ENCODE assay signal across 22 cellular contexts in the genomic region with DNA sequence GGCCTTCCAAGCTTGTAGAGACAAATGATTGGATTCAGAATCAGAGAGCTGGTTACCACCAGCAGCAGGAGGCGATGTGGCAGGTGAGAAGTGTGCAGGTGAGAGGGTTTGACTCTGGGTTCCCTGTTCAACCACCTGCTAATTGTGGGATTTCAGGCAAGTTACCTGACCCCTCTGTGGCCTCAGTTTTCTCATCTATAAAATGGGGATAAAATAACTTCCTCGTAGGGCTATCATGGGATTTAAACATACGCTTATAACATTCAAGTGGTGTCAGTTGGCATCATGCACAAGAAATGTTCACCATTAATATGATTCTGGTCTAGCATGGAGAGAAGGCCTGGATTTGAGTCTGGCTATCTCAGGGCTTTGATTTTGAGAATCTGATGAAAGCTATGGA. TPM values are rescaled to one million over a fixed set of nuclear protein-coding genes. Genes with fewer than 3 reads are reported as not detected.
DNase-seq lines count a peak whose midpoint lies in the region; ATAC-seq, FAIRE-seq and TF ChIP-seq lines count a peak whose summit lies in the region.
"Had no signal": no experiment of that assay in that cellular context is flagged by ENCODE, and none has a peak within 500 bp of the region (broad histone marks: within the 10 kb centered on the region; RNA-seq: fewer than 3 reads in every experiment).

No MANE protein-coding gene starts in this region.

- H3K79me2 ChIP-seq in K562 (ENCODE audit: control insufficient read depth, insufficient read depth, low read length), result no peaks in the 10 kb centered on the region

- TF ChIP-seq CTCF in RWPE2 (IDR thresholded peaks at IDR 0.05; ENCODE audit: poor library complexity, severe bottlenecking), result no peak
- TF ChIP-seq CTCF in K562 (IDR thresholded peaks at IDR 0.05 in 2 of 3, conservative IDR thresholded peaks at IDR 0.05 in 1 of 3; ENCODE audit: insufficient read depth in 2 of 3, low read depth in 1 of 3, low read length in 3 of 3), result no peak
- TF ChIP-seq CTCF in prostate gland (IDR thresholded peaks at IDR 0.05), result no peak

- WGBS in K562 (ENCODE audit: insufficient coverage, low coverage, missing lambda C conversion rate), result 2% methylated on average over 3 of the region's 3 CpGs
- WGBS in prostate gland, result 95% methylated on average over 3 of the region's 3 CpGs

- no peak for TF ChIP-seq RAD21 in K562 (CRISPR knock-in tag; conservative IDR thresholded peaks at IDR 0.05 in 1 of 2, IDR thresholded peaks at IDR 0.05 in 1 of 2)

- no peak for TF ChIP-seq EP300 in K562 (IDR thresholded peaks at IDR 0.05; ENCODE audit: low read length)

- no peak overlapping the region for H3K4me3 Mint-ChIP-seq in activated T-helper 17 cell treated with anti-CD3 and anti-CD28 coated beads, Interleukin-2, amount 50 U/mL, for 72 hours
- H3K4me3 Mint-ChIP-seq: CD4-positive, alpha-beta T cell had no signal

- H2AFZ ChIP-seq in K562 (ENCODE audit: low read depth, low read length), result no peak overlapping the region

- no peak overlapping the region for H3K27ac ChIP-seq in BLaER1
- H3K27ac ChIP-seq in RWPE2 (ENCODE audit: poor library complexity, severe bottlenecking), result peak overlapping the region; percentile 96
- H3K27ac ChIP-seq in K562 (ENCODE audit: extremely low read depth, low read depth, low read length), result no peak overlapping the region
- peak overlapping the region; percentile 51 to 94 for H3K27ac ChIP-seq in prostate gland
- H3K27ac ChIP-seq: C4-2B had no signal

- DNase-seq in RWPE2 (ENCODE audit: low spot score) (no peak), K562 (ENCODE audit: extremely low read depth in 1 of 4, low spot score in 3 of 4) (no peak), prostate gland (ENCODE audit: low spot score) (no peak), Right ventricle myocardium superior (no peak)
- DNase-seq: ACHN; BE2C; Caco-2; CD4-positive, alpha-beta T cell; HCEC 1CT; IMR-90; KBM-7 had no signal

- H4K20me1 ChIP-seq in BLaER1, result no peaks in the 10 kb centered on the region
- no peaks in the 10 kb centered on the region for H4K20me1 ChIP-seq in K562 (replicated peaks; ENCODE audit: control insufficient read depth, insufficient read depth, low read length)

- in situ Hi-C loops in K562 (cut with MboI), result no loop called here

- ATAC-seq in RWPE2 (ENCODE audit: low read depth) (no peak), K562 (no peak), HG02571 (IDR thresholded peaks at IDR 0.05; ENCODE audit: unreplicated experiment) (no peak), Right ventricle myocardium superior (ENCODE audit: poor library complexity) (no peak)
- ATAC-seq in activated T-helper 17 cell treated with anti-CD3 and anti-CD28 coated beads, Interleukin-2, amount 50 U/mL, for 72 hours (replicated peaks), result no peak

- POLR2A ChIA-PET in K562 (lab: Yijun Ruan, JAX), result interaction anchor here (0.8 kb wide), 1 partner anchor 207 kb away, joined by 4 read pairs; no protein-coding TSS in a partner anchor

- H3K36me3 ChIP-seq in BLaER1, result no peaks in the 10 kb centered on the region
- H3K36me3 ChIP-seq in RWPE2 (ENCODE audit: low read depth), result no peaks in the 10 kb centered on the region
- H3K36me3 ChIP-seq in K562 (ENCODE audit: control insufficient read depth, insufficient read depth, low read length), result no peaks in the 10 kb centered on the region
- H3K36me3 ChIP-seq in prostate gland, result no peaks in the 10 kb centered on the region
- H3K36me3 ChIP-seq: BE2C had no signal

- intact Hi-C loops in K562 (cut with micrococcal nuclease) (loop anchor here (10.0 kb wide), 1 partner anchor 181 kb away; no protein-coding TSS in a partner anchor), prostate gland (cut with DNase I) (no loop called here), Right ventricle myocardium superior (cut with DNase I) (no loop called here)

- no peak overlapping the region for H3K27ac Mint-ChIP-seq in activated T-helper 17 cell treated with anti-CD3 and anti-CD28 coated beads, Interleukin-2, amount 50 U/mL, for 72 hours
- H3K27ac Mint-ChIP-seq: CD4-positive, alpha-beta T cell had no signal

- BruUV-seq in K562 (replicated peaks; lab: Mats Ljungman, UMichigan), result no TSS peak

- CTCF ChIA-PET in K562 (lab: Yijun Ruan, JAX; ENCODE audit: low intra/inter-chr PET ratio), result no interaction called here

- H3K4me1 Mint-ChIP-seq in activated T-helper 17 cell treated with anti-CD3 and anti-CD28 coated beads, Interleukin-2, amount 50 U/mL, for 72 hours, result peaks cover 5% of the 10 kb centered on the region

- no peaks in the 10 kb centered on the region for H3K9me3 Mint-ChIP-seq in activated T-helper 17 cell treated with anti-CD3 and anti-CD28 coated beads, Interleukin-2, amount 50 U/mL, for 72 hours
- H3K9me3 Mint-ChIP-seq: CD4-positive, alpha-beta T cell had no signal

- H3K27me3 ChIP-seq in BLaER1 (no peaks in the 10 kb centered on the region), RWPE2 (ENCODE audit: insufficient read depth, poor library complexity, severe bottlenecking) (no peaks in the 10 kb centered on the region), K562 (ENCODE audit: control insufficient read depth in 2 of 2, insufficient read depth in 2 of 2, low read length in 2 of 2) (peaks cover 16 to 48% of the 10 kb centered on the region in 2 experiments), prostate gland (replicated peaks; ENCODE audit: insufficient read depth) (no peaks in the 10 kb centered on the region)
- H3K27me3 ChIP-seq: BE2C had no signal

- TF ChIP-seq POLR2A in K562 (conservative IDR thresholded peaks at IDR 0.05) (no peak), prostate gland (IDR thresholded peaks at IDR 0.05) (no peak)

- H3K36me3 Mint-ChIP-seq in activated T-helper 17 cell treated with anti-CD3 and anti-CD28 coated beads, Interleukin-2, amount 50 U/mL, for 72 hours (ENCODE audit: low read depth), result no peaks in the 10 kb centered on the region

- no peaks in the 10 kb centered on the region for H3K27me3 Mint-ChIP-seq in activated T-helper 17 cell treated with anti-CD3 and anti-CD28 coated beads, Interleukin-2, amount 50 U/mL, for 72 hours
- H3K27me3 Mint-ChIP-seq: CD4-positive, alpha-beta T cell had no signal

- no peaks in the 10 kb centered on the region for H3K9me1 ChIP-seq in K562 (ENCODE audit: control insufficient read depth, insufficient read depth, low read length)

- H3K9ac ChIP-seq in BLaER1 (no peak overlapping the region), K562 (ENCODE audit: insufficient read depth in 1 of 2, low read depth in 2 of 2, low read length in 2 of 2) (no peak overlapping the region)

- H3K4me3 ChIP-seq in BLaER1, result no peak overlapping the region
- H3K4me3 ChIP-seq in RWPE2 (ENCODE audit: severe bottlenecking), result no peak overlapping the region
- no peak overlapping the region for H3K4me3 ChIP-seq in K562
- no peak overlapping the region for H3K4me3 ChIP-seq in prostate gland

- 0 out of 2 replicates have a peak overlapping the region, but pooled peaks have one; percentile 49 for H3K4me2 ChIP-seq in BLaER1
- no peak overlapping the region for H3K4me2 ChIP-seq in K562 (ENCODE audit: insufficient read depth, low read length)

- FAIRE-seq in K562 (lab: Jason Lieb, UNC), result no peak
- FAIRE-seq: D721Med, G401.6, GM12892, GM18507, GM19239, HTR-8/SVneo had no signal

- H3K9me3 ChIP-seq in BLaER1, result peaks cover 20% of the 10 kb centered on the region; the same call in 1 of the 2 replicates
- no peaks in the 10 kb centered on the region for H3K9me3 ChIP-seq in RWPE2 (ENCODE audit: severe bottlenecking)
- H3K9me3 ChIP-seq in K562 (replicated peaks; ENCODE audit: control insufficient read depth, insufficient read depth, low read depth, low read length), result no peaks in the 10 kb centered on the region
- no peaks in the 10 kb centered on the region for H3K9me3 ChIP-seq in prostate gland
- H3K9me3 ChIP-seq: BE2C, Caco-2 had no signal

- H3K4me1 ChIP-seq in BLaER1 (peaks cover 34% of the 10 kb centered on the region), RWPE2 (ENCODE audit: insufficient read depth, poor library complexity, severe bottlenecking) (peaks cover 41% of the 10 kb centered on the region), K562 (replicated peaks in 1 of 2; ENCODE audit: control insufficient read depth in 2 of 2, insufficient read depth in 2 of 2, low read length in 2 of 2) (no peaks in the 10 kb centered on the region), prostate gland (replicated peaks) (peaks cover 21% of the 10 kb centered on the region)
- H3K4me1 ChIP-seq: Caco-2 had no signal

TF ChIP-seq in K562, 482 proteins besides CTCF, POLR2A, EP300 and RAD21:
- TF ChIP-seq RBM25 (IDR thresholded peaks at IDR 0.05; ENCODE audit: low read depth, low read length, severe bottlenecking), result peak; percentile 53
- TF ChIP-seq SAFB2 (IDR thresholded peaks at IDR 0.05; ENCODE audit: borderline replicate concordance, low read depth, low read length, severe bottlenecking), result no peak
- TF ChIP-seq BMI1 (IDR thresholded peaks at IDR 0.05; ENCODE audit: low read length), result no peak

RNA-seq across cellular contexts. Expression of a gene that starts 30.2 kb away (rescaled TPM):
- total RNA-seq in K562 (2011; cell fraction: chromatin; rRNA removed; ENCODE audit: low replicate concordance), result not detected in 2 replicates
- not detected in 2 replicates for total RNA-seq in K562 (2011; cell fraction: nucleolus; rRNA removed)
- not detected in 2 replicates for total RNA-seq in K562 (2011; cell fraction: nucleoplasm; rRNA removed)
- not detected in 2 replicates for total RNA-seq in K562 (2014; rRNA removed)
- not detected in 2 replicates for total RNA-seq in K562 (2014; rRNA removed; fragmentation: Illumina TruSeq; extraction: Trizol)
- total RNA-seq in K562 (2015; rRNA removed; fragmentation: Illumina TruSeq; extraction: Trizol), result not detected in 2 replicates
- not detected in 2 replicates for total RNA-seq in K562 (2021)
- polyA plus RNA-seq in K562 (2011; rRNA removed), result not detected in 2 replicates
- polyA plus RNA-seq in K562 (2011; cell fraction: cytosol; rRNA removed), result not detected in 2 replicates
- not detected in 2 replicates for polyA plus RNA-seq in K562 (2011; cell fraction: nucleus; rRNA removed)
- polyA plus RNA-seq in K562 (2012), result not detected in 2 replicates
- not detected in 2 replicates for polyA plus RNA-seq in K562 (2014; fragmentation: Illumina TruSeq; extraction: Trizol)
- polyA plus RNA-seq in K562 (2014; fragmentation: Nextera tagmentation; extraction: Ambion mirVana), result not detected
- not detected in 2 replicates for polyA plus RNA-seq in K562 (2014; rRNA removed)
- not detected in 2 replicates for polyA minus RNA-seq in K562 (2011; rRNA and poly(A)+ RNA removed)
- not detected in 2 replicates for polyA minus RNA-seq in K562 (2011; cell fraction: cytosol; rRNA and poly(A)+ RNA removed)
- polyA minus RNA-seq in K562 (2011; cell fraction: nucleus; rRNA and poly(A)+ RNA removed), result not detected in 2 replicates
- 10 to 100 TPM; 28.3 to 36.6 TPM for total RNA-seq in prostate gland
- total RNA-seq in activated T-helper 17 cell treated with anti-CD3 and anti-CD28 coated beads, Interleukin-2, amount 50 U/mL, for 72 hours, result under 1 TPM in 1 of 2 donors, not detected in 1; 0.24 TPM
- not detected for total RNA-seq in Right ventricle myocardium superior
- total RNA-seq: A172, Caco-2, IMR-90 had no signal
- polyA plus RNA-seq: IMR-90 had no signal

Comparison
In these comparisons a context has a peak if more than half of its experiments do, and no peak if none do; other contexts are left out.
1. H3K27ac ChIP-seq: peak in RWPE2 (single experiment) and prostate gland (2 of 2); none in BLaER1 (single experiment) and K562 (single experiment).
2. RNA of a gene that starts 30.2 kb away (total RNA-seq): 28.3 to 36.6 TPM in prostate gland; 0.24 TPM in activated T-helper 17 cell treated with anti-CD3 and anti-CD28 coated beads, Interleukin-2, amount 50 U/mL, for 72 hours, not detected in K562 and not detected in Right ventricle myocardium superior (single experiment); every median in the first group is over 10 times any median in the second.